ENCODE assay signal across 20 cellular contexts in genomic region chr7:143485500-143485899, GRCh38. TPM values are rescaled to one million over a fixed set of nuclear protein-coding genes. Genes with fewer than 3 reads are reported as not detected.
DNase-seq lines count a peak whose midpoint lies in the region; ATAC-seq and TF ChIP-seq lines count a peak whose summit lies in the region.
"Had no signal": no experiment of that assay in that cellular context is flagged by ENCODE, and none has a peak within 500 bp of the region (broad histone marks: within the 10 kb centered on the region; RNA-seq: fewer than 3 reads in every experiment).

No MANE protein-coding gene starts in this region.

- H3K23ac ChIP-seq in H9 (ENCODE audit: insufficient read length, low read depth, low read length), result no peak overlapping the region

- H3K27ac ChIP-seq in SK-N-SH (ENCODE audit: low read depth in 2 of 2, low read length in 1 of 2) (peak overlapping the region in 1 of 2 experiments; percentile 56; a peak in 2 of 4 replicates), upper lobe of right lung (peak overlapping the region; percentile 73), H9 (ENCODE audit: insufficient read length, low read depth, low read length) (no peak overlapping the region)
- H3K27ac ChIP-seq: A549, tibial artery had no signal

- no peaks in the 10 kb centered on the region for H3K36me3 Mint-ChIP-seq in H9 (ENCODE audit: insufficient read depth in 1 of 3, low read depth in 3 of 3)
- H3K36me3 Mint-ChIP-seq: immature natural killer cell; stimulated activated memory B cell treated with anti-CD40 and anti-IgM and Interleukin-4, amounts not matched to agents 10 μg/mL and 1 μg/mL and 100 μg/mL, for 72 hours had no signal

- H3K4me3 Mint-ChIP-seq in H9, result no peak overlapping the region
- H3K4me3 Mint-ChIP-seq: immature natural killer cell; stimulated activated memory B cell treated with anti-CD40 and anti-IgM and Interleukin-4, amounts not matched to agents 10 μg/mL and 1 μg/mL and 100 μg/mL, for 72 hours had no signal

- 0 out of 2 replicates have a peak, but pooled peaks cover 2% of the 10 kb centered on the region for H3K9me2 ChIP-seq in SK-N-SH

- no peak overlapping the region for H4K8ac ChIP-seq in H9 (replicated peaks; ENCODE audit: insufficient read length, low read depth, low read length)

- intact Hi-C loops in Right ventricle myocardium superior (cut with DNase I) (no loop called here), cardiac septum (cut with DNase I) (no loop called here), upper lobe of right lung (cut with DNase I) (no loop called here)

- H2BK5ac ChIP-seq in H9 (ENCODE audit: insufficient read length, low read length), result no peak overlapping the region

- ATAC-seq in Right ventricle myocardium superior (ENCODE audit: poor library complexity) (peak; percentile 11), upper lobe of right lung (no peak), HG03378 (IDR thresholded peaks at IDR 0.05; ENCODE audit: unreplicated experiment) (no peak), HG02763 (IDR thresholded peaks at IDR 0.05; ENCODE audit: unreplicated experiment) (no peak)
- ATAC-seq: A549; stimulated activated memory B cell treated with anti-CD40 and anti-IgM and Interleukin-4, amounts not matched to agents 10 μg/mL and 1 μg/mL and 100 μg/mL, for 72 hours had no signal

- H3K56ac ChIP-seq in H9 (ENCODE audit: insufficient read length, low read depth, low read length), result no peak overlapping the region

- no peaks in the 10 kb centered on the region for H3K4me1 Mint-ChIP-seq in H9

- H3K36me3 ChIP-seq in SK-N-SH (replicated peaks in 1 of 2; ENCODE audit: control insufficient read depth in 1 of 2, insufficient read depth in 2 of 2, low read length in 1 of 2) (no peaks in the 10 kb centered on the region), upper lobe of right lung (no peaks in the 10 kb centered on the region)
- H3K36me3 ChIP-seq: tibial artery had no signal

- no peak overlapping the region for H2AK5ac ChIP-seq in H9 (ENCODE audit: insufficient read length, low read length)

- WGBS in SK-N-SH (ENCODE audit: low lambda C conversion rate), result 40% methylated on average over 6 of the region's 6 CpGs
- WGBS in H9 (ENCODE audit: extremely low coverage, insufficient read length, low lambda C conversion rate), result no CpG with 5 or more reads among the region's 6 CpGs

- 0 out of 4 replicates have a peak, but pooled peaks of 1 of the 2 experiments have one; percentile 30 for TF ChIP-seq EP300 in SK-N-SH (IDR thresholded peaks at IDR 0.05; ENCODE audit: borderline replicate concordance in 1 of 2, low read depth in 1 of 2, low read length in 1 of 2)

- no peaks in the 10 kb centered on the region for H4K20me1 ChIP-seq in SK-N-SH (ENCODE audit: insufficient read depth)
- H4K20me1 ChIP-seq in H9 (ENCODE audit: control insufficient read depth, insufficient read depth, insufficient read length), result no peaks in the 10 kb centered on the region

- H3K9me3 ChIP-seq in SK-N-SH (no peaks in the 10 kb centered on the region), upper lobe of right lung (no peaks in the 10 kb centered on the region), H9 (ENCODE audit: control insufficient read depth, low read depth, low read length) (no peaks in the 10 kb centered on the region)
- H3K9me3 ChIP-seq: A549, tibial artery had no signal

- no peak overlapping the region for H2BK20ac ChIP-seq in H9 (ENCODE audit: low read depth, low read length, poor library complexity, severe bottlenecking)

- no peak overlapping the region for H3K4me2 ChIP-seq in SK-N-SH
- H3K4me2 ChIP-seq in H9 (ENCODE audit: insufficient read depth, insufficient read length, low read length), result no peak overlapping the region
- H3K4me2 ChIP-seq: A549 had no signal

- CTCF ChIA-PET in SK-N-SH (lab: Yijun Ruan, JAX), result no interaction called here

- POLR2A ChIA-PET in SK-N-SH (lab: Yijun Ruan, JAX), result no interaction called here

- no peak overlapping the region for H3T11ph ChIP-seq in H9 (ENCODE audit: low read length)

- DNase-seq in Right ventricle myocardium superior (peak; percentile 43), cardiac septum (ENCODE audit: low spot score) (no peak), SK-N-SH (no peak), fibroblast of villous mesenchyme (ENCODE audit: low read depth) (peak; percentile 77), upper lobe of right lung (no peak), H9 (no peak)
- DNase-seq: activated CD4-positive, alpha-beta T cell treated with anti-CD3 and anti-CD28 coated beads, Interleukin-2, amount 50 U/mL, for 1 hour; head of caudate nucleus; immature natural killer cell; NCI-H1105 treated with DMSO at 0.1 percent for 48 hours; NCI-H748 treated with DMSO at 0.1 percent for 48 hours; stimulated activated CD4-positive, alpha-beta T cell treated with anti-CD3 and anti-CD28 coated beads, Interleukin-12 subunit alpha, Interleukin-12 subunit beta, amount 100 ng/mL, for 4 hours; tibial artery had no signal

- H4K5ac ChIP-seq in H9 (ENCODE audit: insufficient read length, low read depth, low read length), result no peak overlapping the region

- H2BK15ac ChIP-seq in H9 (ENCODE audit: low read depth, low read length), result no peak overlapping the region

- H3K9ac ChIP-seq in SK-N-SH, result no peak overlapping the region
- no peak overlapping the region for H3K9ac ChIP-seq in H9 (ENCODE audit: extremely low read depth, insufficient read length, low read length)

- no peak overlapping the region for H3K4ac ChIP-seq in H9 (ENCODE audit: low read depth, low read length)

- no peaks in the 10 kb centered on the region for H3K27me3 Mint-ChIP-seq in H9 (ENCODE audit: low read depth)

- no peak for TF ChIP-seq RAD21 in SK-N-SH (IDR thresholded peaks at IDR 0.05; ENCODE audit: low read length)

- no peaks in the 10 kb centered on the region for H3K79me1 ChIP-seq in H9 (ENCODE audit: insufficient read depth, low read depth, low read length, poor library complexity, severe bottlenecking)

- no peak overlapping the region for H3K14ac ChIP-seq in H9 (ENCODE audit: insufficient read depth, low read length)

- H3K4me3 ChIP-seq in SK-N-SH (ENCODE audit: low read depth in 2 of 2, low read length in 1 of 2), result no peak overlapping the region
- H3K4me3 ChIP-seq in fibroblast of villous mesenchyme (ENCODE audit: low read depth, low read length), result no peak overlapping the region
- no peak overlapping the region for H3K4me3 ChIP-seq in upper lobe of right lung
- H3K4me3 ChIP-seq: A549, tibial artery had no signal

- H2AFZ ChIP-seq in SK-N-SH (ENCODE audit: low read depth) (0 out of 2 replicates have a peak overlapping the region, but pooled peaks have one; percentile 32), H9 (ENCODE audit: low read length) (no peak overlapping the region)

- H3K4me1 ChIP-seq in SK-N-SH (ENCODE audit: control insufficient read depth in 1 of 2, insufficient read depth in 2 of 2, low read depth in 1 of 2, low read length in 1 of 2) (peaks cover 0 to 26% of the 10 kb centered on the region in 2 experiments; a peak in 3 of 4 replicates), upper lobe of right lung (peaks cover 14% of the 10 kb centered on the region), H9 (ENCODE audit: insufficient read depth, low read length) (no peaks in the 10 kb centered on the region)
- H3K4me1 ChIP-seq: A549 had no signal

- H2BK120ac ChIP-seq in H9 (ENCODE audit: low read depth, low read length, poor library complexity, severe bottlenecking), result no peak overlapping the region

- H3K27ac Mint-ChIP-seq in H9, result no peak overlapping the region
- H3K27ac Mint-ChIP-seq: immature natural killer cell; stimulated activated memory B cell treated with anti-CD40 and anti-IgM and Interleukin-4, amounts not matched to agents 10 μg/mL and 1 μg/mL and 100 μg/mL, for 72 hours had no signal

- H4K91ac ChIP-seq in H9 (ENCODE audit: insufficient read length, low read depth, low read length), result no peak overlapping the region

- no peaks in the 10 kb centered on the region for H3K9me3 Mint-ChIP-seq in H9
- H3K9me3 Mint-ChIP-seq: immature natural killer cell; stimulated activated memory B cell treated with anti-CD40 and anti-IgM and Interleukin-4, amounts not matched to agents 10 μg/mL and 1 μg/mL and 100 μg/mL, for 72 hours had no signal

- H3K18ac ChIP-seq in H9 (ENCODE audit: insufficient read length, low read depth, low read length), result no peak overlapping the region

- no peak overlapping the region for H2BK12ac ChIP-seq in H9 (ENCODE audit: insufficient read length, low read depth, low read length)

- peaks cover 17% of the 10 kb centered on the region for H3F3A ChIP-seq in SK-N-SH (replicated peaks; ENCODE audit: insufficient read depth)

- H3K27me3 ChIP-seq in SK-N-SH (ENCODE audit: insufficient read depth) (no peaks in the 10 kb centered on the region), upper lobe of right lung (no peaks in the 10 kb centered on the region), H9 (ENCODE audit: insufficient read depth, low read length) (no peaks in the 10 kb centered on the region)
- H3K27me3 ChIP-seq: tibial artery had no signal

- H3K23me2 ChIP-seq in H9 (ENCODE audit: insufficient read length, low read depth, low read length, poor library complexity, severe bottlenecking), result no peaks in the 10 kb centered on the region

- no peak for TF ChIP-seq CTCF in SK-N-SH (IDR thresholded peaks at IDR 0.05)
- no peak for TF ChIP-seq CTCF in fibroblast of villous mesenchyme (IDR thresholded peaks at IDR 0.05; ENCODE audit: insufficient read depth, low read depth, low read length)
- TF ChIP-seq CTCF in upper lobe of right lung (IDR thresholded peaks at IDR 0.05), result no peak
- TF ChIP-seq CTCF in H9 (conservative IDR thresholded peaks at IDR 0.05), result no peak

- H3K79me2 ChIP-seq in SK-N-SH (ENCODE audit: insufficient read depth), result no peaks in the 10 kb centered on the region
- H3K79me2 ChIP-seq in H9 (ENCODE audit: insufficient read depth, low read length), result no peaks in the 10 kb centered on the region

TF ChIP-seq in SK-N-SH, 30 proteins besides CTCF, POLR2A, EP300 and RAD21 (continues in another document):
- TF ChIP-seq JUND (IDR thresholded peaks at IDR 0.05) (peak; percentile 38; the same call in 1 of the 2 replicates), NFIC (IDR thresholded peaks at IDR 0.05; ENCODE audit: borderline replicate concordance) (peak; percentile 43), TEAD4 (IDR thresholded peaks at IDR 0.05; ENCODE audit: borderline replicate concordance, insufficient read depth) (no peak), RXRA (IDR thresholded peaks at IDR 0.05; ENCODE audit: borderline replicate concordance, low read depth) (peak; percentile 78; the same call in 1 of the 2 replicates)

RNA-seq across cellular contexts. Expression of gene TAS2R41, which starts 7.8 kb away (rescaled TPM):
- total RNA-seq in Right ventricle myocardium superior (not detected), cardiac septum (not detected), fibroblast of villous mesenchyme (not detected in 2 replicates), upper lobe of right lung (not detected), H9 (2021) (not detected in 2 replicates)
- polyA plus RNA-seq in SK-N-SH (2012; rRNA removed), result not detected in 2 replicates
- not detected in 2 replicates for polyA plus RNA-seq in SK-N-SH (2012; cell fraction: cytosol; rRNA removed)
- not detected in 2 replicates for polyA plus RNA-seq in SK-N-SH (2012; cell fraction: nucleus; rRNA removed)
- total RNA-seq: mesenteric fat pad, pulmonary artery endothelial cell had no signal
- polyA plus RNA-seq: A549, immature natural killer cell, neural cell had no signal

RNA-seq across cellular contexts. Expression of gene TAS2R60, which starts 42.2 kb away (rescaled TPM):
- total RNA-seq in Right ventricle myocardium superior, result not detected
- total RNA-seq in cardiac septum, result not detected
- 0.10 TPM in 1 of 2 replicates, not detected in the other for polyA plus RNA-seq in SK-N-SH (2012; rRNA removed)
- 0.05 and 0.10 TPM in 2 replicates for polyA plus RNA-seq in SK-N-SH (2012; cell fraction: cytosol; rRNA removed)
- 0.18 and 0.27 TPM in 2 replicates for polyA plus RNA-seq in SK-N-SH (2012; cell fraction: nucleus; rRNA removed)
- not detected in 2 replicates for total RNA-seq in fibroblast of villous mesenchyme
- not detected for total RNA-seq in upper lobe of right lung
- total RNA-seq in H9 (2021), result not detected in 2 replicates
- total RNA-seq: pulmonary artery endothelial cell had no signal
- polyA plus RNA-seq: A549, immature natural killer cell, neural cell had no signal

Comparison
In these comparisons a context has a peak if more than half of its experiments do, and no peak if none do; other contexts are left out.
1. DNase-seq: peak in Right ventricle myocardium superior (single experiment) and fibroblast of villous mesenchyme (single experiment); none in cardiac septum (single experiment), SK-N-SH (single experiment), upper lobe of right lung (single experiment) and H9 (single experiment).